ENCODE assay signal across 2 cellular contexts in genomic region chr15:41934843-41935242, GRCh38.
TF ChIP-seq lines count a peak whose summit lies in the region.

No MANE protein-coding gene starts in this region.

TF ChIP-seq in GM23338, 12 proteins besides CTCF, POLR2A, EP300 and RAD21 (continued from another document):
- TF ChIP-seq, protein P1, sequence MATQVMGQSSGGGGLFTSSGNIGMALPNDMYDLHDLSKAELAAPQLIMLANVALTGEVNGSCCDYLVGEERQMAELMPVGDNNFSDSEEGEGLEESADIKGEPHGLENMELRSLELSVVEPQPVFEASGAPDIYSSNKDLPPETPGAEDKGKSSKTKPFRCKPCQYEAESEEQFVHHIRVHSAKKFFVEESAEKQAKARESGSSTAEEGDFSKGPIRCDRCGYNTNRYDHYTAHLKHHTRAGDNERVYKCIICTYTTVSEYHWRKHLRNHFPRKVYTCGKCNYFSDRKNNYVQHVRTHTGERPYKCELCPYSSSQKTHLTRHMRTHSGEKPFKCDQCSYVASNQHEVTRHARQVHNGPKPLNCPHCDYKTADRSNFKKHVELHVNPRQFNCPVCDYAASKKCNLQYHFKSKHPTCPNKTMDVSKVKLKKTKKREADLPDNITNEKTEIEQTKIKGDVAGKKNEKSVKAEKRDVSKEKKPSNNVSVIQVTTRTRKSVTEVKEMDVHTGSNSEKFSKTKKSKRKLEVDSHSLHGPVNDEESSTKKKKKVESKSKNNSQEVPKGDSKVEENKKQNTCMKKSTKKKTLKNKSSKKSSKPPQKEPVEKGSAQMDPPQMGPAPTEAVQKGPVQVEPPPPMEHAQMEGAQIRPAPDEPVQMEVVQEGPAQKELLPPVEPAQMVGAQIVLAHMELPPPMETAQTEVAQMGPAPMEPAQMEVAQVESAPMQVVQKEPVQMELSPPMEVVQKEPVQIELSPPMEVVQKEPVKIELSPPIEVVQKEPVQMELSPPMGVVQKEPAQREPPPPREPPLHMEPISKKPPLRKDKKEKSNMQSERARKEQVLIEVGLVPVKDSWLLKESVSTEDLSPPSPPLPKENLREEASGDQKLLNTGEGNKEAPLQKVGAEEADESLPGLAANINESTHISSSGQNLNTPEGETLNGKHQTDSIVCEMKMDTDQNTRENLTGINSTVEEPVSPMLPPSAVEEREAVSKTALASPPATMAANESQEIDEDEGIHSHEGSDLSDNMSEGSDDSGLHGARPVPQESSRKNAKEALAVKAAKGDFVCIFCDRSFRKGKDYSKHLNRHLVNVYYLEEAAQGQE (IDR thresholded peaks at IDR 0.05; ENCODE audit: unreplicated experiment) = no peak
- TF ChIP-seq NANOG (IDR thresholded peaks at IDR 0.05; ENCODE audit: borderline replicate concordance) (no peak), STAT1 (IDR thresholded peaks at IDR 0.05; ENCODE audit: unreplicated experiment) (no peak), CREB1 (CRISPR knock-in tag; IDR thresholded peaks at IDR 0.05; ENCODE audit: low read depth) (no peak), EZH2phosphoT487 (IDR thresholded peaks at IDR 0.05; ENCODE audit: unreplicated experiment) (no peak), EZH2 (IDR thresholded peaks at IDR 0.05; ENCODE audit: low read depth, unreplicated experiment) (no peak), ZNF331 (CRISPR knock-in tag; IDR thresholded peaks at IDR 0.05; ENCODE audit: low read depth) (no peak)
- TF ChIP-seq, protein P2, sequence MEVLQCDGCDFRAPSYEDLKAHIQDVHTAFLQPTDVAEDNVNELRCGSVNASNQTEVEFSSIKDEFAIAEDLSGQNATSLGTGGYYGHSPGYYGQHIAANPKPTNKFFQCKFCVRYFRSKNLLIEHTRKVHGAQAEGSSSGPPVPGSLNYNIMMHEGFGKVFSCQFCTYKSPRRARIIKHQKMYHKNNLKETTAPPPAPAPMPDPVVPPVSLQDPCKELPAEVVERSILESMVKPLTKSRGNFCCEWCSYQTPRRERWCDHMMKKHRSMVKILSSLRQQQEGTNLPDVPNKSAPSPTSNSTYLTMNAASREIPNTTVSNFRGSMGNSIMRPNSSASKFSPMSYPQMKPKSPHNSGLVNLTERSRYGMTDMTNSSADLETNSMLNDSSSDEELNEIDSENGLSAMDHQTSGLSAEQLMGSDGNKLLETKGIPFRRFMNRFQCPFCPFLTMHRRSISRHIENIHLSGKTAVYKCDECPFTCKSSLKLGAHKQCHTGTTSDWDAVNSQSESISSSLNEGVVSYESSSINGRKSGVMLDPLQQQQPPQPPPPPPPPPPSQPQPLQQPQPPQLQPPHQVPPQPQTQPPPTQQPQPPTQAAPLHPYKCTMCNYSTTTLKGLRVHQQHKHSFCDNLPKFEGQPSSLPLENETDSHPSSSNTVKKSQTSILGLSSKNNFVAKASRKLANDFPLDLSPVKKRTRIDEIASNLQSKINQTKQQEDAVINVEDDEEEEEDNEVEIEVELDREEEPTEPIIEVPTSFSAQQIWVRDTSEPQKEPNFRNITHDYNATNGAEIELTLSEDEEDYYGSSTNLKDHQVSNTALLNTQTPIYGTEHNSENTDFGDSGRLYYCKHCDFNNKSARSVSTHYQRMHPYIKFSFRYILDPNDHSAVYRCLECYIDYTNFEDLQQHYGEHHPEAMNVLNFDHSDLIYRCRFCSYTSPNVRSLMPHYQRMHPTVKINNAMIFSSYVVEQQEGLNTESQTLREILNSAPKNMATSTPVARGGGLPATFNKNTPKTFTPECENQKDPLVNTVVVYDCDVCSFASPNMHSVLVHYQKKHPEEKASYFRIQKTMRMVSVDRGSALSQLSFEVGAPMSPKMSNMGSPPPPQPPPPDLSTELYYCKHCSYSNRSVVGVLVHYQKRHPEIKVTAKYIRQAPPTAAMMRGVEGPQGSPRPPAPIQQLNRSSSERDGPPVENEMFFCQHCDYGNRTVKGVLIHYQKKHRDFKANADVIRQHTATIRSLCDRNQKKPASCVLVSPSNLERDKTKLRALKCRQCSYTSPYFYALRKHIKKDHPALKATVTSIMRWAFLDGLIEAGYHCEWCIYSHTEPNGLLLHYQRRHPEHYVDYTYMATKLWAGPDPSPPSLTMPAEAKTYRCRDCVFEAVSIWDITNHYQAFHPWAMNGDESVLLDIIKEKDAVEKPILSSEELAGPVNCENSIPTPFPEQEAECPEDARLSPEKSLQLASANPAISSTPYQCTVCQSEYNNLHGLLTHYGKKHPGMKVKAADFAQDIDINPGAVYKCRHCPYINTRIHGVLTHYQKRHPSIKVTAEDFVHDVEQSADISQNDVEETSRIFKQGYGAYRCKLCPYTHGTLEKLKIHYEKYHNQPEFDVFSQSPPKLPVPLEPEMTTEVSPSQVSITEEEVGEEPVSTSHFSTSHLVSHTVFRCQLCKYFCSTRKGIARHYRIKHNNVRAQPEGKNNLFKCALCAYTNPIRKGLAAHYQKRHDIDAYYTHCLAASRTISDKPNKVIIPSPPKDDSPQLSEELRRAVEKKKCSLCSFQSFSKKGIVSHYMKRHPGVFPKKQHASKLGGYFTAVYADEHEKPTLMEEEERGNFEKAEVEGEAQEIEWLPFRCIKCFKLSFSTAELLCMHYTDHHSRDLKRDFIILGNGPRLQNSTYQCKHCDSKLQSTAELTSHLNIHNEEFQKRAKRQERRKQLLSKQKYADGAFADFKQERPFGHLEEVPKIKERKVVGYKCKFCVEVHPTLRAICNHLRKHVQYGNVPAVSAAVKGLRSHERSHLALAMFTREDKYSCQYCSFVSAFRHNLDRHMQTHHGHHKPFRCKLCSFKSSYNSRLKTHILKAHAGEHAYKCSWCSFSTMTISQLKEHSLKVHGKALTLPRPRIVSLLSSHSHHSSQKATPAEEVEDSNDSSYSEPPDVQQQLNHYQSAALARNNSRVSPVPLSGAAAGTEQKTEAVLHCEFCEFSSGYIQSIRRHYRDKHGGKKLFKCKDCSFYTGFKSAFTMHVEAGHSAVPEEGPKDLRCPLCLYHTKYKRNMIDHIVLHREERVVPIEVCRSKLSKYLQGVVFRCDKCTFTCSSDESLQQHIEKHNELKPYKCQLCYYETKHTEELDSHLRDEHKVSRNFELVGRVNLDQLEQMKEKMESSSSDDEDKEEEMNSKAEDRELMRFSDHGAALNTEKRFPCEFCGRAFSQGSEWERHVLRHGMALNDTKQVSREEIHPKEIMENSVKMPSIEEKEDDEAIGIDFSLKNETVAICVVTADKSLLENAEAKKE (CRISPR knock-in tag; IDR thresholded peaks at IDR 0.05) = no peak
- TF ChIP-seq, protein P3, sequence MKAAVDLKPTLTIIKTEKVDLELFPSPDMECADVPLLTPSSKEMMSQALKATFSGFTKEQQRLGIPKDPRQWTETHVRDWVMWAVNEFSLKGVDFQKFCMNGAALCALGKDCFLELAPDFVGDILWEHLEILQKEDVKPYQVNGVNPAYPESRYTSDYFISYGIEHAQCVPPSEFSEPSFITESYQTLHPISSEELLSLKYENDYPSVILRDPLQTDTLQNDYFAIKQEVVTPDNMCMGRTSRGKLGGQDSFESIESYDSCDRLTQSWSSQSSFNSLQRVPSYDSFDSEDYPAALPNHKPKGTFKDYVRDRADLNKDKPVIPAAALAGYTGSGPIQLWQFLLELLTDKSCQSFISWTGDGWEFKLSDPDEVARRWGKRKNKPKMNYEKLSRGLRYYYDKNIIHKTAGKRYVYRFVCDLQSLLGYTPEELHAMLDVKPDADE (IDR thresholded peaks at IDR 0.05) = no peak

TF ChIP-seq in WTC11, 78 proteins besides CTCF, POLR2A, EP300 and RAD21 (continued from another document and continues in another):
- TF ChIP-seq, protein P4, sequence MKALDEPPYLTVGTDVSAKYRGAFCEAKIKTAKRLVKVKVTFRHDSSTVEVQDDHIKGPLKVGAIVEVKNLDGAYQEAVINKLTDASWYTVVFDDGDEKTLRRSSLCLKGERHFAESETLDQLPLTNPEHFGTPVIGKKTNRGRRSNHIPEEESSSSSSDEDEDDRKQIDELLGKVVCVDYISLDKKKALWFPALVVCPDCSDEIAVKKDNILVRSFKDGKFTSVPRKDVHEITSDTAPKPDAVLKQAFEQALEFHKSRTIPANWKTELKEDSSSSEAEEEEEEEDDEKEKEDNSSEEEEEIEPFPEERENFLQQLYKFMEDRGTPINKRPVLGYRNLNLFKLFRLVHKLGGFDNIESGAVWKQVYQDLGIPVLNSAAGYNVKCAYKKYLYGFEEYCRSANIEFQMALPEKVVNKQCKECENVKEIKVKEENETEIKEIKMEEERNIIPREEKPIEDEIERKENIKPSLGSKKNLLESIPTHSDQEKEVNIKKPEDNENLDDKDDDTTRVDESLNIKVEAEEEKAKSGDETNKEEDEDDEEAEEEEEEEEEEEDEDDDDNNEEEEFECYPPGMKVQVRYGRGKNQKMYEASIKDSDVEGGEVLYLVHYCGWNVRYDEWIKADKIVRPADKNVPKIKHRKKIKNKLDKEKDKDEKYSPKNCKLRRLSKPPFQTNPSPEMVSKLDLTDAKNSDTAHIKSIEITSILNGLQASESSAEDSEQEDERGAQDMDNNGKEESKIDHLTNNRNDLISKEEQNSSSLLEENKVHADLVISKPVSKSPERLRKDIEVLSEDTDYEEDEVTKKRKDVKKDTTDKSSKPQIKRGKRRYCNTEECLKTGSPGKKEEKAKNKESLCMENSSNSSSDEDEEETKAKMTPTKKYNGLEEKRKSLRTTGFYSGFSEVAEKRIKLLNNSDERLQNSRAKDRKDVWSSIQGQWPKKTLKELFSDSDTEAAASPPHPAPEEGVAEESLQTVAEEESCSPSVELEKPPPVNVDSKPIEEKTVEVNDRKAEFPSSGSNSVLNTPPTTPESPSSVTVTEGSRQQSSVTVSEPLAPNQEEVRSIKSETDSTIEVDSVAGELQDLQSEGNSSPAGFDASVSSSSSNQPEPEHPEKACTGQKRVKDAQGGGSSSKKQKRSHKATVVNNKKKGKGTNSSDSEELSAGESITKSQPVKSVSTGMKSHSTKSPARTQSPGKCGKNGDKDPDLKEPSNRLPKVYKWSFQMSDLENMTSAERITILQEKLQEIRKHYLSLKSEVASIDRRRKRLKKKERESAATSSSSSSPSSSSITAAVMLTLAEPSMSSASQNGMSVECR (CRISPR knock-in tag; IDR thresholded peaks at IDR 0.05; ENCODE audit: borderline replicate concordance) = no peak
- no peak for TF ChIP-seq STAT6 (CRISPR knock-in tag; conservative IDR thresholded peaks at IDR 0.05; ENCODE audit: low read depth)
- TF ChIP-seq, protein P5, sequence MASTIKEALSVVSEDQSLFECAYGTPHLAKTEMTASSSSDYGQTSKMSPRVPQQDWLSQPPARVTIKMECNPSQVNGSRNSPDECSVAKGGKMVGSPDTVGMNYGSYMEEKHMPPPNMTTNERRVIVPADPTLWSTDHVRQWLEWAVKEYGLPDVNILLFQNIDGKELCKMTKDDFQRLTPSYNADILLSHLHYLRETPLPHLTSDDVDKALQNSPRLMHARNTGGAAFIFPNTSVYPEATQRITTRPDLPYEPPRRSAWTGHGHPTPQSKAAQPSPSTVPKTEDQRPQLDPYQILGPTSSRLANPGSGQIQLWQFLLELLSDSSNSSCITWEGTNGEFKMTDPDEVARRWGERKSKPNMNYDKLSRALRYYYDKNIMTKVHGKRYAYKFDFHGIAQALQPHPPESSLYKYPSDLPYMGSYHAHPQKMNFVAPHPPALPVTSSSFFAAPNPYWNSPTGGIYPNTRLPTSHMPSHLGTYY (CRISPR knock-in tag; IDR thresholded peaks at IDR 0.05) = no peak
- TF ChIP-seq ATF2 (CRISPR knock-in tag; IDR thresholded peaks at IDR 0.05; ENCODE audit: borderline replicate concordance, low read depth) = no peak
- TF ChIP-seq, protein P6, sequence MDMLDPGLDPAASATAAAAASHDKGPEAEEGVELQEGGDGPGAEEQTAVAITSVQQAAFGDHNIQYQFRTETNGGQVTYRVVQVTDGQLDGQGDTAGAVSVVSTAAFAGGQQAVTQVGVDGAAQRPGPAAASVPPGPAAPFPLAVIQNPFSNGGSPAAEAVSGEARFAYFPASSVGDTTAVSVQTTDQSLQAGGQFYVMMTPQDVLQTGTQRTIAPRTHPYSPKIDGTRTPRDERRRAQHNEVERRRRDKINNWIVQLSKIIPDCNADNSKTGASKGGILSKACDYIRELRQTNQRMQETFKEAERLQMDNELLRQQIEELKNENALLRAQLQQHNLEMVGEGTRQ (CRISPR knock-in tag; IDR thresholded peaks at IDR 0.05) = no peak
- no peak for TF ChIP-seq FOXP4 (CRISPR knock-in tag; IDR thresholded peaks at IDR 0.05)
- TF ChIP-seq TEAD4 (CRISPR knock-in tag; IDR thresholded peaks at IDR 0.05) = no peak
- TF ChIP-seq JAZF1 (CRISPR knock-in tag; IDR thresholded peaks at IDR 0.05) = no peak
- TF ChIP-seq PRRX2 (CRISPR knock-in tag; IDR thresholded peaks at IDR 0.05) = no peak
- TF ChIP-seq SOX15 (CRISPR knock-in tag; IDR thresholded peaks at IDR 0.05) = no peak
- no peak for TF ChIP-seq IRF1 (CRISPR knock-in tag; IDR thresholded peaks at IDR 0.05)
